Comparison of ENCODE assay signal across 9 cellular contexts in the genomic region with DNA sequence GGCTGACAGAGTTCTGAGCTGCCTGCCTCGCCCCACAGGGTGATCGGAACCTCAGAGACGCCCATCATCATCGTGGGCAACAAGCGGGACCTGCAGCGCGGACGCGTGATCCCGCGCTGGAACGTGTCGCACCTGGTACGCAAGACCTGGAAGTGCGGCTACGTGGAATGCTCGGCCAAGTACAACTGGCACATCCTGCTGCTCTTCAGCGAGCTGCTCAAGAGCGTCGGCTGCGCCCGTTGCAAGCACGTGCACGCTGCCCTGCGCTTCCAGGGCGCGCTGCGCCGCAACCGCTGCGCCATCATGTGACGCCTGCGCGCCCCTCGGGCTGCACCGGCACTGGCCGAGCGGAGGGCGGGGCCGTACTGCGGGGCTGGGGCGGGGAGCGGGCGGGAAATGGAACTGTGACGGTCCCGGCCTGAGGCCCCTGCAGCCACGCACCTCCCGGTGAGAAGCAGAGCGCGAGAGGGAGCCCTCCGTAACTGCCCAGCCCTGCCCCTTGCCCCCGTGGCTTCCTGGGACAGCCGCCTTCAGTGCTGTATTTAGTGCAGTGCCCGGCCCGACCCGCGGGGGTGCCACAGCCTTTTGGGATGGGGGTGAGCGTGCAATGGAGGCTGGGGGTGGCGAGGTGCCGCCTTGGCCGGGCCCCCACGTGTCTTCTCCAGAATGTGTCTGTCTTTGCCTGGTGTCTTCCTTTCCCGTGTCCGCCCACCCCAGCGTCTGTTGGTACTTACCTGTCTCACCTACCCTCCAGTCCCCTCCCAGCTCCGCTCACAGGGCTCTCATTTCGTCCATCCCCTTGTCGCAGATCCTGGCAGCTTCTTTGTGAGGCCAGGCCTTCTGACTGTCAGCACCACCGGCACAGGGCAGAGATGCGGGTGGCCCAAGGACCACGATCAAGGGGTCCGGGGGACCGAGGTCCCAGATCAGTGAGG. TPM values are rescaled to one million over a fixed set of nuclear protein-coding genes. Genes with fewer than 3 reads are reported as not detected.
DNase-seq lines count a peak whose midpoint lies in the region; ATAC-seq lines count a peak whose summit lies in the region.
"Had no signal": no experiment of that assay in that cellular context is flagged by ENCODE, and none has a peak within 500 bp of the region (broad histone marks: within the 10 kb centered on the region; RNA-seq: fewer than 3 reads in every experiment).

No MANE protein-coding gene starts in this region.

- H3K36me3 Mint-ChIP-seq in activated CD4-positive, alpha-beta memory T cell treated with anti-CD3 and anti-CD28 coated beads, Interleukin-2, amount 10 ng/mL, durations not matched to agents 7 days and 5 days (ENCODE audit: low read depth): no peaks in the 10 kb centered on the region

- H3K4me1 Mint-ChIP-seq in activated CD4-positive, alpha-beta memory T cell treated with anti-CD3 and anti-CD28 coated beads, Interleukin-2, amount 10 ng/mL, durations not matched to agents 7 days and 5 days: peaks cover 6% of the 10 kb centered on the region

- peaks cover 1% of the 10 kb centered on the region; the same call in 1 of the 2 replicates for H3K9me3 ChIP-seq in iPS DF 6.9 (ENCODE audit: control insufficient read depth, insufficient read depth, low read length)

- H3K27me3 Mint-ChIP-seq in activated CD4-positive, alpha-beta memory T cell treated with anti-CD3 and anti-CD28 coated beads, Interleukin-2, amount 10 ng/mL, durations not matched to agents 7 days and 5 days: peaks cover 38% of the 10 kb centered on the region

- peak; percentile 50 for DNase-seq in NCI-H82 (lab: John Stamatoyannopoulos, UW)
- no peak for DNase-seq in NCI-H82 treated with DMSO at 0.1 percent for 48 hours (lab: John Stamatoyannopoulos, UW; ENCODE audit: unreplicated experiment)
- peak; percentile 29 for DNase-seq in activated CD4-positive, alpha-beta memory T cell treated with anti-CD3 and anti-CD28 coated beads, Interleukin-2, amount 10 ng/mL, durations not matched to agents 7 days and 5 days
- DNase-seq in iPS DF 6.9 (ENCODE audit: low read depth, low spot score): peak; percentile 41
- DNase-seq in stimulated activated CD8-positive, alpha-beta memory T cell treated with anti-CD3 and anti-CD28 coated beads, Interleukin-15, amount 100 ng/mL, for 48 hours (ENCODE audit: low read depth in 2 of 2): peak; percentile 11 to 16
- no peak for DNase-seq in stimulated activated naive CD4-positive, alpha-beta T cell treated with Interleukin-2 at 50 U/mL for 16 hours (lab: John Stamatoyannopoulos, UW)
- DNase-seq in COR-L47 (lab: John Stamatoyannopoulos, UW): no peak
- DNase-seq: aorta had no signal

- no peak overlapping the region for H3K27ac Mint-ChIP-seq in activated CD4-positive, alpha-beta memory T cell treated with anti-CD3 and anti-CD28 coated beads, Interleukin-2, amount 10 ng/mL, durations not matched to agents 7 days and 5 days

- CTCF ChIA-PET in activated CD4-positive, alpha-beta memory T cell treated with anti-CD3 and anti-CD28 coated beads, Interleukin-2, amount 10 ng/mL, durations not matched to agents 7 days and 5 days (lab: Charles Lee): no interaction called here

- ATAC-seq in GM21825 (IDR thresholded peaks at IDR 0.05; ENCODE audit: unreplicated experiment): no peak

- H3K4me3 Mint-ChIP-seq in activated CD4-positive, alpha-beta memory T cell treated with anti-CD3 and anti-CD28 coated beads, Interleukin-2, amount 10 ng/mL, durations not matched to agents 7 days and 5 days: no peak overlapping the region

- no peaks in the 10 kb centered on the region for H3K36me3 ChIP-seq in iPS DF 6.9 (ENCODE audit: control insufficient read depth, insufficient read depth, low read length)

- H3K27me3 ChIP-seq in iPS DF 6.9 (ENCODE audit: control insufficient read depth, insufficient read depth, low read length): peaks cover 22% of the 10 kb centered on the region

- H3K4me1 ChIP-seq in iPS DF 6.9 (ENCODE audit: control insufficient read depth, insufficient read depth, low read length): peaks cover 6% of the 10 kb centered on the region

- H3K4me3 ChIP-seq in iPS DF 6.9 (ENCODE audit: low read length): peak overlapping the region; percentile 10; the same call in 1 of the 2 replicates

- H3K27ac ChIP-seq in iPS DF 6.9 (ENCODE audit: low read length): no peak overlapping the region

- WGBS in iPS DF 6.9 (ENCODE audit: insufficient coverage, insufficient read length): no CpG with 5 or more reads among the region's 73 CpGs

- no peaks in the 10 kb centered on the region for H3K9me3 Mint-ChIP-seq in activated CD4-positive, alpha-beta memory T cell treated with anti-CD3 and anti-CD28 coated beads, Interleukin-2, amount 10 ng/mL, durations not matched to agents 7 days and 5 days

- POLR2A ChIA-PET in activated CD4-positive, alpha-beta memory T cell treated with anti-CD3 and anti-CD28 coated beads, Interleukin-2, amount 10 ng/mL, durations not matched to agents 7 days and 5 days (lab: Charles Lee): no interaction called here

RNA-seq across cellular contexts. Expression of gene RASL10B, which starts 9.8 kb away (rescaled TPM):
- under 1 TPM; 0.08 to 0.33 TPM for total RNA-seq in activated CD4-positive, alpha-beta memory T cell treated with anti-CD3 and anti-CD28 coated beads, Interleukin-2, amount 10 ng/mL, durations not matched to agents 7 days and 5 days

RNA-seq across cellular contexts. Expression of gene GAS2L2, which starts 11.8 kb away (rescaled TPM):
- not detected for total RNA-seq in activated CD4-positive, alpha-beta memory T cell treated with anti-CD3 and anti-CD28 coated beads, Interleukin-2, amount 10 ng/mL, durations not matched to agents 7 days and 5 days
- total RNA-seq: aorta had no signal

RNA-seq across cellular contexts. Expression of gene C17orf50, which starts 19.4 kb away (rescaled TPM):
- not detected for total RNA-seq in activated CD4-positive, alpha-beta memory T cell treated with anti-CD3 and anti-CD28 coated beads, Interleukin-2, amount 10 ng/mL, durations not matched to agents 7 days and 5 days
- total RNA-seq: aorta had no signal

RNA-seq across cellular contexts. Expression of gene MMP28, which starts 54.2 kb away (rescaled TPM):
- total RNA-seq in activated CD4-positive, alpha-beta memory T cell treated with anti-CD3 and anti-CD28 coated beads, Interleukin-2, amount 10 ng/mL, durations not matched to agents 7 days and 5 days: not detected

Comparison
In these comparisons a context has a peak if more than half of its experiments do, and no peak if none do; other contexts are left out.
1. DNase-seq: peak in NCI-H82 (single experiment), activated CD4-positive, alpha-beta memory T cell treated with anti-CD3 and anti-CD28 coated beads, Interleukin-2, amount 10 ng/mL, durations not matched to agents 7 days and 5 days (single experiment), iPS DF 6.9 (single experiment) and stimulated activated CD8-positive, alpha-beta memory T cell treated with anti-CD3 and anti-CD28 coated beads, Interleukin-15, amount 100 ng/mL, for 48 hours (2 of 2); none in NCI-H82 treated with DMSO at 0.1 percent for 48 hours (single experiment), stimulated activated naive CD4-positive, alpha-beta T cell treated with Interleukin-2 at 50 U/mL for 16 hours (single experiment) and COR-L47 (single experiment).